1 cellular context compared by ENCODE assay signal in the genomic region with DNA sequence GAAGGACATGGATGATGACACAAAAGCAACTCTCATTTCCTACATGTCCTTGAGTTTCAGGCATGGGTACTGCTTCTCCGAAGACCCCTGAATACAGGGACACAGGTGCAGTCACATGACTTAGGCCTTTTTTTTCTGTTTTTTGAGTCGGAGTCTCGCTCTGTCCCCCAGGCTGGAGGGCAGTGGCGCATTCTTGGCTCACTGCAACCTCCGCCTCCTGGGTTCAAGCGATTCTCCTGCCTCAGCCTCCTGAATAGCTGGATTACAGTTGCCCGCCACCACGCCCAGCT.
TF ChIP-seq lines count a peak whose summit lies in the region.

No MANE protein-coding gene starts in this region.

TF ChIP-seq in K562, 482 proteins besides CTCF, POLR2A, EP300 and RAD21:
- TF ChIP-seq CBX1 (IDR thresholded peaks at IDR 0.05; ENCODE audit: low read depth), result no peak
- no peak for TF ChIP-seq TEAD1 (CRISPR knock-in tag; IDR thresholded peaks at IDR 0.05)
- TF ChIP-seq, protein P1, sequence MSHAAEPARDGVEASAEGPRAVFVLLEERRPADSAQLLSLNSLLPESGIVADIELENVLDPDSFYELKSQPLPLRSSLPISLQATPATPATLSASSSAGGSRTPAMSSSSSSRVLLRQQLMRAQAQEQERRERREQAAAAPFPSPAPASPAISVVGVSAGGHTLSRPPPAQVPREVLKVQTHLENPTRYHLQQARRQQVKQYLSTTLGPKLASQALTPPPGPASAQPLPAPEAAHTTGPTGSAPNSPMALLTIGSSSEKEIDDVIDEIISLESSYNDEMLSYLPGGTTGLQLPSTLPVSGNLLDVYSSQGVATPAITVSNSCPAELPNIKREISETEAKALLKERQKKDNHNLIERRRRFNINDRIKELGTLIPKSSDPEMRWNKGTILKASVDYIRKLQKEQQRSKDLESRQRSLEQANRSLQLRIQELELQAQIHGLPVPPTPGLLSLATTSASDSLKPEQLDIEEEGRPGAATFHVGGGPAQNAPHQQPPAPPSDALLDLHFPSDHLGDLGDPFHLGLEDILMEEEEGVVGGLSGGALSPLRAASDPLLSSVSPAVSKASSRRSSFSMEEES (CRISPR knock-in tag; IDR thresholded peaks at IDR 0.05), result peak; percentile 53
- TF ChIP-seq ESRRB (CRISPR knock-in tag; IDR thresholded peaks at IDR 0.05; ENCODE audit: borderline replicate concordance), result no peak
- TF ChIP-seq, protein P2, sequence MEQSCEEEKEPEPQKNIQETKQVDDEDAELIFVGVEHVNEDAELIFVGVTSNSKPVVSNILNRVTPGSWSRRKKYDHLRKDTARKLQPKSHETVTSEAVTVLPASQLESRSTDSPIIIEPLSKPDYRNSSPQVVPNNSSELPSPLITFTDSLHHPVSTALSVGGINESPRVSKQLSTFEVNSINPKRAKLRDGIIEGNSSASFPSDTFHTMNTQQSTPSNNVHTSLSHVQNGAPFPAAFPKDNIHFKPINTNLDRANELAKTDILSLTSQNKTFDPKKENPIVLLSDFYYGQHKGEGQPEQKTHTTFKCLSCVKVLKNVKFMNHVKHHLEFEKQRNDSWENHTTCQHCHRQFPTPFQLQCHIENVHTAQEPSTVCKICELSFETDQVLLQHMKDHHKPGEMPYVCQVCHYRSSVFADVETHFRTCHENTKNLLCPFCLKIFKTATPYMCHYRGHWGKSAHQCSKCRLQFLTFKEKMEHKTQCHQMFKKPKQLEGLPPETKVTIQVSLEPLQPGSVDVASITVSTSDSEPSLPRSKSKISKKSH (CRISPR knock-in tag; IDR thresholded peaks at IDR 0.05), result no peak
- TF ChIP-seq, protein P3, sequence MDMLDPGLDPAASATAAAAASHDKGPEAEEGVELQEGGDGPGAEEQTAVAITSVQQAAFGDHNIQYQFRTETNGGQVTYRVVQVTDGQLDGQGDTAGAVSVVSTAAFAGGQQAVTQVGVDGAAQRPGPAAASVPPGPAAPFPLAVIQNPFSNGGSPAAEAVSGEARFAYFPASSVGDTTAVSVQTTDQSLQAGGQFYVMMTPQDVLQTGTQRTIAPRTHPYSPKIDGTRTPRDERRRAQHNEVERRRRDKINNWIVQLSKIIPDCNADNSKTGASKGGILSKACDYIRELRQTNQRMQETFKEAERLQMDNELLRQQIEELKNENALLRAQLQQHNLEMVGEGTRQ (CRISPR knock-in tag; IDR thresholded peaks at IDR 0.05), result 0 out of 2 replicates have a peak, but pooled peaks have one; percentile 6
- TF ChIP-seq, protein P4, sequence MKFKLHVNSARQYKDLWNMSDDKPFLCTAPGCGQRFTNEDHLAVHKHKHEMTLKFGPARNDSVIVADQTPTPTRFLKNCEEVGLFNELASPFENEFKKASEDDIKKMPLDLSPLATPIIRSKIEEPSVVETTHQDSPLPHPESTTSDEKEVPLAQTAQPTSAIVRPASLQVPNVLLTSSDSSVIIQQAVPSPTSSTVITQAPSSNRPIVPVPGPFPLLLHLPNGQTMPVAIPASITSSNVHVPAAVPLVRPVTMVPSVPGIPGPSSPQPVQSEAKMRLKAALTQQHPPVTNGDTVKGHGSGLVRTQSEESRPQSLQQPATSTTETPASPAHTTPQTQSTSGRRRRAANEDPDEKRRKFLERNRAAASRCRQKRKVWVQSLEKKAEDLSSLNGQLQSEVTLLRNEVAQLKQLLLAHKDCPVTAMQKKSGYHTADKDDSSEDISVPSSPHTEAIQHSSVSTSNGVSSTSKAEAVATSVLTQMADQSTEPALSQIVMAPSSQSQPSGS (CRISPR knock-in tag; IDR thresholded peaks at IDR 0.05), result no peak
